In the genomic region with DNA sequence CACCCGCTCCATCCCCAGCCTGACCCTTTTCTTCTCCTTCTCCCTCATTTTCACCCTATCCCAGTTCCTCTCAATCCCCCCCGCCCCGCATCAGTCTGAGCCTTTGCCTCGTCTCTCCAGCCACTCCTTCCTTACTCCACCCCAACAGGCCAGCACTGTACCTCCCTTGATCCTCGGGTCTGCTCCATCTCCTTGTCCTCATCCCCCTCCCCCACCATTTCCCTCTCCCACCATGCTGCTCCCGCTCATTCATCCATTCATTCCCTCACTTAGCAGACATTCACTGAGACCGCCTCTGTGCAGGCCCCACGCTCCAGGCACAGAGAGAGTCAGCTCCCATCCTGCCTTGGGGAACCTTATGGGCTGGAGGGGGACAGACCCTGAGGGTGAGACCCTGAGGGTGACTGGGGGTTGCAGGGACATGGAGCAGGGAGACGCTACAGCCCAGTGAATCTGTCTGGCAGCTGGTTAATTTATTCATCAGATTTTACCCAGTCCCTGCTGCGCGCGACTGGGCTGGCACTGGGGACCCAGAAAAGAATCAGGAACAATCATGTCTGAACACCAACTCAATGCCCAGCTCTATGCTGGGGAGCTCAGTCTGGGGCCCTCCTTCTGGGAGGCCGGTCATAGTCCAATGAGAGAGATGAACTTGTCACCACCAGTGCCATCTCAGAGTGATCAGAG, we compare ENCODE assay signal across 8 cellular contexts. TPM values are rescaled to one million over a fixed set of nuclear protein-coding genes. Genes with fewer than 3 reads are reported as not detected.
DNase-seq lines count a peak whose midpoint lies in the region; ATAC-seq and TF ChIP-seq lines count a peak whose summit lies in the region.

No MANE protein-coding gene starts in this region.

- ATAC-seq in WTC11 = no peak
- no peak for ATAC-seq in GM18517 (IDR thresholded peaks at IDR 0.05; ENCODE audit: unreplicated experiment)

- H3K27ac ChIP-seq in stomach = peak overlapping the region in 1 of 5 donors; percentile 77

- WGBS in stomach, 5 donors = 44 to 69% (median 62%) methylated on average over 11 to 13 of the region's 13 CpGs

- CTCF ChIA-PET in WTC11 (lab: Charles Lee) = interaction anchor here (0.9 to 2.5 kb wide), 5 partner anchors 9 to 80 kb away, joined by 3 to 11 read pairs (median 3); partner anchors contain the start of gene KIRREL2

- H3K36me3 Mint-ChIP-seq in WTC11 = no peaks in the 10 kb centered on the region

- TF ChIP-seq CTCF in WTC11 (IDR thresholded peaks at IDR 0.05) (no peak), stomach (IDR thresholded peaks at IDR 0.05) (no peak), GM13976 (IDR thresholded peaks at IDR 0.05; ENCODE audit: borderline replicate concordance, control extremely low read depth, extremely low read depth, insufficient read depth, missing control alignments) (no peak)

- no peak overlapping the region for H3K27ac Mint-ChIP-seq in WTC11

- H3K4me3 Mint-ChIP-seq in WTC11 = peak overlapping the region; percentile 70

- H3K9me3 Mint-ChIP-seq in WTC11 = no peaks in the 10 kb centered on the region

- H3K27me3 ChIP-seq in iPS-15b (ENCODE audit: control insufficient read depth, insufficient read depth, low read length) (peaks cover 20% of the 10 kb centered on the region), stomach (no peaks in the 10 kb centered on the region)

- DNase-seq in NCI-H82 (lab: John Stamatoyannopoulos, UW) (peak; percentile 59), NCI-H82 treated with DMSO at 0.1 percent for 48 hours (lab: John Stamatoyannopoulos, UW; ENCODE audit: unreplicated experiment) (no peak), WTC11 (ENCODE audit: low spot score) (no peak), stomach (no peak), AG08396 (ENCODE audit: low spot score) (no peak), GM13976 (ENCODE audit: low spot score) (no peak)

- no peak for TF ChIP-seq EP300 in stomach (IDR thresholded peaks at IDR 0.05)

- in situ Hi-C loops in GM13976 (cut with MboI; ENCODE audit: low sequenced_read_pairs, unreplicated experiment) = no loop called here

- peaks cover 30% of the 10 kb centered on the region for H3K27me3 Mint-ChIP-seq in WTC11 (ENCODE audit: low read depth)

- H3K9me3 ChIP-seq in iPS-15b (ENCODE audit: control insufficient read depth, insufficient read depth, low read length) (no peaks in the 10 kb centered on the region), stomach (no peaks in the 10 kb centered on the region)

- intact Hi-C loops in stomach (cut with DNase I; ENCODE audit: low total_unique reads) = no loop called here

- peaks cover 32% of the 10 kb centered on the region for H3K4me1 Mint-ChIP-seq in WTC11

- H3K4me1 ChIP-seq in iPS-15b (ENCODE audit: control insufficient read depth, insufficient read depth, low read length) (peaks cover 8% of the 10 kb centered on the region), stomach (peaks cover 7 to 25% (median 21%) of the 10 kb centered on the region in 4 donors)

- H3K36me3 ChIP-seq in iPS-15b (ENCODE audit: control insufficient read depth, insufficient read depth, low read length) (no peaks in the 10 kb centered on the region), stomach (peaks cover 0 to 32% (median 29%) of the 10 kb centered on the region in 4 donors)

- no peak overlapping the region for H3K9ac ChIP-seq in iPS-15b (ENCODE audit: low read depth, low read length)

- no peak for TF ChIP-seq POLR2A in stomach (IDR thresholded peaks at IDR 0.05)

- peak overlapping the region; percentile 55 for H3K4me3 ChIP-seq in iPS-15b (ENCODE audit: low read depth, low read length)
- peak overlapping the region; percentile 83 to 99 (median 94) for H3K4me3 ChIP-seq in stomach

- POLR2A ChIA-PET in WTC11 (lab: Charles Lee) = interaction anchor here (1.1 kb wide), 1 partner anchor 14 kb away, joined by 6 read pairs; no protein-coding TSS in a partner anchor

TF ChIP-seq in WTC11, 78 proteins besides CTCF, POLR2A, EP300 and RAD21:
- TF ChIP-seq ZNF121 (CRISPR knock-in tag; IDR thresholded peaks at IDR 0.05) (peak; percentile 82), ZNF138 (CRISPR knock-in tag; conservative IDR thresholded peaks at IDR 0.05) (no peak)
TF ChIP-seq in WTC11: peak in this region for 1.

RNA-seq across cellular contexts. Expression of gene ARHGAP33, which starts 0.9 kb away (rescaled TPM):
- total RNA-seq in WTC11 (2021) (36.8 to 43.9 TPM (median 39.8 TPM) in 3 replicates), stomach (10 to 100 TPM in 4 of 5 donors, 1 to 10 TPM in 1; 5.1 to 73.6 (median 25.4) TPM)
- polyA plus RNA-seq in stomach = 1 to 10 TPM; 1.4 to 8.0 (median 6.9) TPM

RNA-seq across cellular contexts. Expression of gene PROSER3, which starts 18.3 kb away (rescaled TPM):
- 32.9 to 36.7 TPM (median 36.2 TPM) in 3 replicates for total RNA-seq in WTC11 (2021)
- total RNA-seq in stomach = 10 to 100 TPM in 4 of 5 donors, 1 to 10 TPM in 1; 5.9 to 61.3 (median 36.5) TPM
- 1 to 10 TPM; 3.6 to 6.7 (median 4.5) TPM for polyA plus RNA-seq in stomach

RNA-seq across cellular contexts. Expression of gene HSPB6, which starts 19.4 kb away (rescaled TPM):
- total RNA-seq in WTC11 (2021) (1.4 to 2.5 TPM (median 1.7 TPM) in 3 replicates), stomach (100 to 1,000 TPM in 3 of 5 donors, 10 to 100 TPM in 2; 25.0 to 492 (median 209) TPM)
- polyA plus RNA-seq in stomach = 10 to 100 TPM; 45.0 to 84.9 (median 71.5) TPM

RNA-seq across cellular contexts. Expression of gene LIN37, which starts 27.9 kb away (rescaled TPM):
- total RNA-seq in WTC11 (2021) (4.7 to 6.4 TPM (median 5.6 TPM) in 3 replicates), stomach (10 to 100 TPM in 3 of 5 donors, 1 to 10 TPM in 2; 2.3 to 26.5 (median 17.9) TPM)
- polyA plus RNA-seq in stomach = 10 to 100 TPM; 21.5 to 44.9 (median 29.2) TPM

RNA-seq across cellular contexts. Expression of gene PSENEN, which starts 30.8 kb away (rescaled TPM):
- total RNA-seq in WTC11 (2021) = 80.3 to 85.3 TPM (median 84.0 TPM) in 3 replicates
- 10 to 100 TPM in 3 of 5 donors, 1 to 10 TPM in 1, not detected in 1; 9.3 to 58.0 (median 32.2) TPM for total RNA-seq in stomach
- polyA plus RNA-seq in stomach = 100 to 1,000 TPM in 1 of 3 donors, 10 to 100 TPM in 2; 49.2 to 101 (median 51.0) TPM
